ENCODE assay signal across 24 cellular contexts in genomic region chr18:36629095-36629604, GRCh38.
DNase-seq lines count a peak whose midpoint lies in the region; ATAC-seq, FAIRE-seq and TF ChIP-seq lines count a peak whose summit lies in the region.
"Had no signal": no experiment of that assay in that cellular context is flagged by ENCODE, and none has a peak within 500 bp of the region (broad histone marks: within the 10 kb centered on the region; RNA-seq: fewer than 3 reads in every experiment).

No MANE protein-coding gene starts in this region.

- no peak overlapping the region for H2AFZ ChIP-seq in GM12878 (ENCODE audit: control insufficient read depth, low read depth, low read length)
- H2AFZ ChIP-seq in PC-9, result no peak overlapping the region

- TF ChIP-seq EP300 in GM12878 (IDR thresholded peaks at IDR 0.05; ENCODE audit: borderline replicate concordance in 1 of 2, control insufficient read depth in 1 of 2, low read depth in 2 of 2, low read length in 2 of 2), result no peak

- 74% methylated on average over 4 of the region's 4 CpGs for WGBS in GM12878 (ENCODE audit: insufficient coverage, insufficient replicate concordance, low lambda C conversion rate, missing lambda C conversion rate)
- 33% methylated on average over 4 of the region's 4 CpGs for WGBS in right cardiac atrium

- H3K27me3 ChIP-seq in GM12878 (replicated peaks in 1 of 2; ENCODE audit: control insufficient read depth in 2 of 2, insufficient read depth in 2 of 2, low read length in 1 of 2), result no peaks in the 10 kb centered on the region
- H3K27me3 ChIP-seq in right cardiac atrium (ENCODE audit: control insufficient read depth, insufficient read depth), result no peaks in the 10 kb centered on the region
- H3K27me3 ChIP-seq in subcutaneous abdominal adipose tissue (ENCODE audit: control insufficient read depth in 5 of 5, insufficient read depth in 4 of 5, low read length in 5 of 5), result no peaks in the 10 kb centered on the region
- no peaks in the 10 kb centered on the region for H3K27me3 ChIP-seq in SJCRH30
- H3K27me3 ChIP-seq in PC-9 (ENCODE audit: insufficient read depth, low read depth), result no peaks in the 10 kb centered on the region
- H3K27me3 ChIP-seq: colonic mucosa, neutrophil had no signal

- FAIRE-seq in GM12878 (lab: Jason Lieb, UNC), result no peak
- FAIRE-seq: GM12892, HTR-8/SVneo had no signal

- in situ Hi-C loops in GM12878 (cut with MboI), result no loop called here

- no peaks in the 10 kb centered on the region; a peak in 1 of 4 replicates for H3K36me3 ChIP-seq in GM12878 (ENCODE audit: control insufficient read depth in 2 of 2, insufficient read depth in 2 of 2, low read length in 1 of 2)
- H3K36me3 ChIP-seq in subcutaneous abdominal adipose tissue (ENCODE audit: control insufficient read depth in 5 of 5, insufficient read depth in 5 of 5, low read length in 5 of 5), result no peaks in the 10 kb centered on the region
- no peaks in the 10 kb centered on the region for H3K36me3 ChIP-seq in SJCRH30
- H3K36me3 ChIP-seq in PC-9 (ENCODE audit: low read depth), result no peaks in the 10 kb centered on the region
- H3K36me3 ChIP-seq: colonic mucosa, lower lobe of right lung, neutrophil had no signal

- TF ChIP-seq POLR2A in GM12878 (IDR thresholded peaks at IDR 0.05; ENCODE audit: low read depth, low read length), result no peak

- no peak overlapping the region for H3K4me3 ChIP-seq in GM12878
- no peak overlapping the region for H3K4me3 ChIP-seq in right cardiac atrium (ENCODE audit: low read length)
- no peak overlapping the region for H3K4me3 ChIP-seq in subcutaneous abdominal adipose tissue (ENCODE audit: low read depth in 1 of 5, low read length in 5 of 5)
- no peak overlapping the region for H3K4me3 ChIP-seq in SJCRH30
- H3K4me3 ChIP-seq in PC-9, result no peak overlapping the region
- H3K4me3 ChIP-seq: colonic mucosa, lower lobe of right lung had no signal

- H3F3A ChIP-seq in PC-9 (ENCODE audit: insufficient read depth, low read depth), result no peaks in the 10 kb centered on the region

- RAD21 ChIA-PET in GM12878 (lab: Charles Lee; ENCODE audit: unreplicated experiment), result no interaction called here

- H3K4me2 ChIP-seq in GM12878 (ENCODE audit: control insufficient read depth, insufficient read depth) (no peak overlapping the region), PC-9 (no peak overlapping the region)

- H3K4me1 ChIP-seq in GM12878 (ENCODE audit: control insufficient read depth, insufficient read depth, low read length) (peaks cover 8% of the 10 kb centered on the region), right cardiac atrium (ENCODE audit: control insufficient read depth, insufficient read depth, low read length) (peaks cover 6% of the 10 kb centered on the region), subcutaneous abdominal adipose tissue (ENCODE audit: control insufficient read depth in 5 of 5, insufficient read depth in 5 of 5, low read length in 5 of 5) (peaks cover 0 to 9% (median 4%) of the 10 kb centered on the region in 5 donors), SJCRH30 (no peaks in the 10 kb centered on the region), PC-9 (replicated peaks; ENCODE audit: insufficient read depth) (no peaks in the 10 kb centered on the region)
- H3K4me1 ChIP-seq: colonic mucosa, lower lobe of right lung had no signal

- intact Hi-C loops in GM12878 (cut with micrococcal nuclease; ENCODE audit: unreplicated experiment) (no loop called here), right cardiac atrium (cut with DNase I) (no loop called here), PC-9 (cut with micrococcal nuclease; ENCODE audit: unreplicated experiment) (no loop called here)

- H3K27ac ChIP-seq in GM12878 (ENCODE audit: control insufficient read depth, insufficient read depth) (no peak overlapping the region), right cardiac atrium (ENCODE audit: low read length) (peak overlapping the region; percentile 92), subcutaneous abdominal adipose tissue (ENCODE audit: low read depth, low read length) (peak overlapping the region; percentile 8), SJCRH30 (no peak overlapping the region), PC-9 (no peak overlapping the region)
- H3K27ac ChIP-seq: lower lobe of right lung, neutrophil had no signal

- DNase-seq in DMS 273 treated with DMSO at 0.1 percent for 48 hours (lab: John Stamatoyannopoulos, UW) (peak; percentile 89), GM12878 (ENCODE audit: low read depth, low spot score) (no peak), right cardiac atrium (no peak), SJCRH30 (no peak), activated gamma-delta T cell treated with Interleukin-2 at 50 U/mL for 16 hours (no peak), PC-9 (no peak)
- no peak for DNase-seq in activated CD4-positive, alpha-beta T cell treated with anti-CD3 and anti-CD28 coated beads, Interleukin-2, amount 50 U/mL, for 1 hour
- DNase-seq: activated naive CD8-positive, alpha-beta T cell treated with anti-CD3 and anti-CD28 coated beads, Interleukin-2, amount 10 ng/mL, durations not matched to agents 7 days and 5 days; activated T-cell treated with anti-CD3 and anti-CD28 coated beads, Interleukin-2, amount 50 U/mL, for 72 hours; CD4-positive, alpha-beta T cell; colonic mucosa; DMS53; H7; Kasumi-1; lower lobe of right lung; NCI-H1048; NCI-H524 treated with DMSO at 0.1 percent for 48 hours; RPMI8226; stimulated activated CD4-positive, alpha-beta T cell treated with anti-CD3 and anti-CD28 coated beads, Interleukin-15, amount 100 ng/mL, for 24 hours; substantia nigra had no signal

- TF ChIP-seq CTCF in GM12878 (IDR thresholded peaks at IDR 0.05 in 2 of 3, conservative IDR thresholded peaks at IDR 0.05 in 1 of 3; ENCODE audit: control insufficient read depth in 2 of 3, extremely low read depth in 1 of 3, insufficient read depth in 1 of 3, low read depth in 3 of 3, low read length in 3 of 3) (no peak), PC-9 (conservative IDR thresholded peaks at IDR 0.05) (no peak)

- no peaks in the 10 kb centered on the region for H3K79me2 ChIP-seq in GM12878 (ENCODE audit: control insufficient read depth, insufficient read depth, low read length)
- no peaks in the 10 kb centered on the region for H3K79me2 ChIP-seq in PC-9 (ENCODE audit: low read depth)

- ATAC-seq in GM12878, result no peak
- ATAC-seq in right cardiac atrium, result peak; percentile 56 to 70
- ATAC-seq: activated T-cell treated with anti-CD3 and anti-CD28 coated beads, Interleukin-2, amount 50 U/mL, for 72 hours had no signal

- H3K9ac ChIP-seq in GM12878 (ENCODE audit: control insufficient read depth, insufficient read depth, low read length) (no peak overlapping the region), subcutaneous abdominal adipose tissue (ENCODE audit: low read length in 5 of 5) (no peak overlapping the region)

- SMC1A ChIA-PET in GM12878 (lab: Charles Lee; ENCODE audit: uncharacterized antibody, unreplicated experiment), result interaction anchor here (1.0 kb wide), 1 partner anchor 83 kb away, joined by 3 read pairs; no protein-coding TSS in a partner anchor

- TSS peak; percentile 17 for BruUV-seq in GM12878 (replicated peaks; lab: Mats Ljungman, UMichigan)
- no TSS peak for BruUV-seq in PC-9 (replicated peaks; lab: Mats Ljungman, UMichigan)

- CTCF ChIA-PET in GM12878 (lab: Yijun Ruan, JAX) (no interaction called here), PC-9 (lab: Charles Lee) (no interaction called here)

- H3K9me3 ChIP-seq in GM12878 (replicated peaks; ENCODE audit: control insufficient read depth, insufficient read depth, low read length) (no peaks in the 10 kb centered on the region; the same call in 2 of the 3 replicates), right cardiac atrium (ENCODE audit: control insufficient read depth, low read length) (no peaks in the 10 kb centered on the region), subcutaneous abdominal adipose tissue (ENCODE audit: control insufficient read depth in 5 of 5, low read length in 5 of 5) (no peaks in the 10 kb centered on the region), SJCRH30 (replicated peaks) (no peaks in the 10 kb centered on the region), PC-9 (ENCODE audit: insufficient read depth, low read depth) (no peaks in the 10 kb centered on the region)
- H3K9me3 ChIP-seq: colonic mucosa, lower lobe of right lung, neutrophil had no signal

- H3K9me2 ChIP-seq in PC-9 (ENCODE audit: insufficient read depth), result no peaks in the 10 kb centered on the region

- TF ChIP-seq RAD21 in GM12878 (IDR thresholded peaks at IDR 0.05; ENCODE audit: insufficient read depth, low read depth, low read length), result no peak

- POLR2A ChIA-PET in GM12878 (lab: Charles Lee), result interaction anchor here (0.9 kb wide), 1 partner anchor 10 kb away, joined by 3 read pairs; no protein-coding TSS in a partner anchor
- POLR2A ChIA-PET in PC-9 (lab: Charles Lee; ENCODE audit: unreplicated experiment), result no interaction called here

- H4K20me1 ChIP-seq in GM12878 (ENCODE audit: control insufficient read depth, insufficient read depth) (no peaks in the 10 kb centered on the region), PC-9 (ENCODE audit: insufficient read depth) (no peaks in the 10 kb centered on the region)

TF ChIP-seq in GM12878, 131 proteins besides CTCF, POLR2A, EP300 and RAD21:
- TF ChIP-seq ESRRA (IDR thresholded peaks at IDR 0.05; ENCODE audit: low read length) (no peak), TAF1 (IDR thresholded peaks at IDR 0.05; ENCODE audit: borderline replicate concordance, low read depth, low read length) (no peak), CBX3 (IDR thresholded peaks at IDR 0.05; ENCODE audit: borderline replicate concordance, low read depth) (no peak), MTA2 (IDR thresholded peaks at IDR 0.05; ENCODE audit: low read depth) (no peak)

Comparison
In these comparisons a context has a peak if more than half of its experiments do, and no peak if none do; other contexts are left out.
1. H3K27ac ChIP-seq: peak in right cardiac atrium (single experiment) and subcutaneous abdominal adipose tissue (single experiment); none in GM12878 (single experiment), SJCRH30 (single experiment) and PC-9 (single experiment).